Comparison of ENCODE assay signal across 17 cellular contexts in the genomic region with DNA sequence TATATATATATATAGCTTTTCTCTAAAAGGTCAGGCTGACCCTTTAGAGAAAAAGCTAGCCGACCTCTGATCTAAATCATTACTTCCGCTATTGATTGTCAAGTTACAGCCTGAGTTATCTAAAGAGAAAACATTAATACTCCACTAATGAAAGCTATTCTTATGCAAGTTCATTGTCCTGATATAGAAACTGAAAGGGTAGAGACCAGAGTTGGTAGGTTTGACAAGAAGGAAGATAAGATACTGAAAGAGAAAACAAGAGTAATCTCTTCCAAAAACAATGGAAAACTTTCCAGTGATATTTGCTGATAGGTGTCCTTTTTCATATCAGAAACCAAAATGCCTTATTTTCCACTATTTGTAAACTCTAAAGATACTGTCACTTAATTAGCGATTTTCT.
DNase-seq lines count a peak whose midpoint lies in the region; ATAC-seq and TF ChIP-seq lines count a peak whose summit lies in the region.
"Had no signal": no experiment of that assay in that cellular context is flagged by ENCODE, and none has a peak within 500 bp of the region (broad histone marks: within the 10 kb centered on the region; RNA-seq: fewer than 3 reads in every experiment).

No MANE protein-coding gene starts in this region.

- H3K4me3 Mint-ChIP-seq in activated naive CD8-positive, alpha-beta T cell treated with anti-CD3 and anti-CD28 coated beads, Interleukin-2, amount 50 U/mL, for 24 hours: no peak overlapping the region
- no peak overlapping the region for H3K4me3 Mint-ChIP-seq in mesothelial cell of epicardium
- H3K4me3 Mint-ChIP-seq: activated CD8-positive, alpha-beta memory T cell treated with anti-CD3 and anti-CD28 coated beads, Interleukin-2, amount 10 ng/mL, durations not matched to agents 7 days and 5 days; brain; immature natural killer cell; neural crest cell had no signal

- H3K27ac Mint-ChIP-seq in activated naive CD8-positive, alpha-beta T cell treated with anti-CD3 and anti-CD28 coated beads, Interleukin-2, amount 50 U/mL, for 24 hours: no peak overlapping the region
- no peak overlapping the region for H3K27ac Mint-ChIP-seq in mesothelial cell of epicardium
- H3K27ac Mint-ChIP-seq: activated CD8-positive, alpha-beta memory T cell treated with anti-CD3 and anti-CD28 coated beads, Interleukin-2, amount 10 ng/mL, durations not matched to agents 7 days and 5 days; brain; IgD-negative memory B cell; immature natural killer cell had no signal

- no peaks in the 10 kb centered on the region for H3K27me3 Mint-ChIP-seq in activated naive CD8-positive, alpha-beta T cell treated with anti-CD3 and anti-CD28 coated beads, Interleukin-2, amount 50 U/mL, for 24 hours
- H3K27me3 Mint-ChIP-seq in mesothelial cell of epicardium (ENCODE audit: low read depth): no peaks in the 10 kb centered on the region
- H3K27me3 Mint-ChIP-seq: activated CD8-positive, alpha-beta memory T cell treated with anti-CD3 and anti-CD28 coated beads, Interleukin-2, amount 10 ng/mL, durations not matched to agents 7 days and 5 days; IgD-negative memory B cell had no signal

- peaks cover 9% of the 10 kb centered on the region for H3K4me1 Mint-ChIP-seq in activated naive CD8-positive, alpha-beta T cell treated with anti-CD3 and anti-CD28 coated beads, Interleukin-2, amount 50 U/mL, for 24 hours
- peaks cover 14% of the 10 kb centered on the region for H3K4me1 Mint-ChIP-seq in mesothelial cell of epicardium
- H3K4me1 Mint-ChIP-seq: neural crest cell had no signal

- no peaks in the 10 kb centered on the region for H3K9me3 Mint-ChIP-seq in activated naive CD8-positive, alpha-beta T cell treated with anti-CD3 and anti-CD28 coated beads, Interleukin-2, amount 50 U/mL, for 24 hours
- H3K9me3 Mint-ChIP-seq in mesothelial cell of epicardium: no peaks in the 10 kb centered on the region
- H3K9me3 Mint-ChIP-seq: brain, immature natural killer cell, neural crest cell had no signal

- ATAC-seq in GM18498 (IDR thresholded peaks at IDR 0.05; ENCODE audit: unreplicated experiment): peak; percentile 68
- peak; percentile 57 for ATAC-seq in GM21367 (IDR thresholded peaks at IDR 0.05; ENCODE audit: unreplicated experiment)
- peak; percentile 57 for ATAC-seq in HG03442 (IDR thresholded peaks at IDR 0.05; ENCODE audit: unreplicated experiment)
- ATAC-seq in activated naive CD8-positive, alpha-beta T cell treated with anti-CD3 and anti-CD28 coated beads, Interleukin-2, amount 50 U/mL, for 24 hours: no peak
- ATAC-seq in GM21737 (IDR thresholded peaks at IDR 0.05; ENCODE audit: unreplicated experiment): no peak
- ATAC-seq: activated CD8-positive, alpha-beta memory T cell treated with anti-CD3 and anti-CD28 coated beads, Interleukin-2, amount 10 ng/mL, durations not matched to agents 7 days and 5 days had no signal

- TF ChIP-seq CTCF in fibroblast of the aortic adventitia (IDR thresholded peaks at IDR 0.05; ENCODE audit: insufficient read depth, low read length) (no peak), mesothelial cell of epicardium (IDR thresholded peaks at IDR 0.05; ENCODE audit: unreplicated experiment) (no peak)

- H3K4me3 ChIP-seq in fibroblast of the aortic adventitia (ENCODE audit: low read depth, low read length): no peak overlapping the region

- DNase-seq in fibroblast of the aortic adventitia (ENCODE audit: low read depth) (peak; percentile 27), mesothelial cell of epicardium (ENCODE audit: low spot score in 2 of 2, unreplicated experiment in 2 of 2) (no peak)
- DNase-seq in activated naive CD8-positive, alpha-beta T cell treated with anti-CD3 and anti-CD28 coated beads, Interleukin-2, amount 50 U/mL, for 24 hours: no peak
- no peak for DNase-seq in stimulated activated CD4-positive, alpha-beta T cell treated with anti-CD3 and anti-CD28 coated beads, Interleukin-4, amount 100 ng/mL, for 1 hour
- DNase-seq: activated CD8-positive, alpha-beta memory T cell treated with anti-CD3 and anti-CD28 coated beads, Interleukin-2, amount 10 ng/mL, durations not matched to agents 7 days and 5 days; BE2C; DMS53; NCI-H1092 treated with DMSO at 0.1 percent for 48 hours; NCI-H82 had no signal

- H3K36me3 Mint-ChIP-seq in activated naive CD8-positive, alpha-beta T cell treated with anti-CD3 and anti-CD28 coated beads, Interleukin-2, amount 50 U/mL, for 24 hours (ENCODE audit: low read depth): peaks cover 1% of the 10 kb centered on the region
- H3K36me3 Mint-ChIP-seq in mesothelial cell of epicardium: no peaks in the 10 kb centered on the region
- H3K36me3 Mint-ChIP-seq: brain had no signal

Comparison
In these comparisons a context has a peak if more than half of its experiments do, and no peak if none do; other contexts are left out.
1. ATAC-seq: peak in GM18498 (single experiment), GM21367 (single experiment) and HG03442 (single experiment); none in activated naive CD8-positive, alpha-beta T cell treated with anti-CD3 and anti-CD28 coated beads, Interleukin-2, amount 50 U/mL, for 24 hours (single experiment) and GM21737 (single experiment).